ENCODE assay signal across 8 cellular contexts in the genomic region with DNA sequence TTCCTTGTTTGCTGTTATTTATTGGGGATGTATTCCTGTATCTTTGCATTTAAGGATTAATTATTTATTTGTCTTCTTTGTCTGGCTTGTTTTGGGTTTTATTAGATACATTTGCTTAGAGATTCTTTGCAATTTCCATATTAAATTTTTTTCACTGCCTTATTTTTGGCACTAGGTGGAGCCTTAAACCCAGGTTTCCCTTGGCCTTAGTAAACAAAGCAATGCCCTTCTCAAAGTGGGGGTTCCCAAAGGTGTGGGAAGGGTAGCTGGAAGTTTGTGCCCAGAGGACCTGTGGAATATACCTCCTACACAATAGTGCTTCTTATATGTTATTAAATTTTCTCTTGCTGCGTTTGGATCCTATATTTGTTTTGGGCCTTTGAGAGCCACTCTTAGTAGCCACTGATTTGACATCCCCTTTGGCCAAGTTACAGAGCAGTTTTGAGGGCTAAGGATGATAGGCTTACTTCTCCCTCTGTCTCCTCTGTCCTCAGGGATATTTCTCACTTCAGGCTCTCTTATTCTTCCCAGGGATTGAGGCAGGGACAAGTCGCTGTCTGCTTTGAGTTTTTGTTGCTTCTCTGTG.
DNase-seq lines count a peak whose midpoint lies in the region; ATAC-seq and TF ChIP-seq lines count a peak whose summit lies in the region.

No MANE protein-coding gene starts in this region.

- H3K27me3 ChIP-seq in H7 (ENCODE audit: control insufficient read depth, insufficient read depth, low read length) (no peaks in the 10 kb centered on the region), PC-3 (ENCODE audit: low read length) (no peaks in the 10 kb centered on the region), osteoblast (ENCODE audit: insufficient read depth, low read length) (no peaks in the 10 kb centered on the region)

- no peak overlapping the region for H3K27ac Mint-ChIP-seq in Calu3 (ENCODE audit: unreplicated experiment)

- TF ChIP-seq CTCF in Calu3 (IDR thresholded peaks at IDR 0.05; ENCODE audit: unreplicated experiment) (peak; percentile 48), PC-3 (conservative IDR thresholded peaks at IDR 0.05; ENCODE audit: low read depth, low read length) (peak; percentile 99), osteoblast (IDR thresholded peaks at IDR 0.05; ENCODE audit: extremely low read depth, low read depth, low read length) (peak; percentile 65)

- POLR2A ChIA-PET in PC-3 (lab: Charles Lee; ENCODE audit: unreplicated experiment) = no interaction called here

- H2AFZ ChIP-seq in PC-3 (ENCODE audit: low read length) (no peak overlapping the region), osteoblast (ENCODE audit: low read length) (no peak overlapping the region)

- BruUV-seq in Calu3 (replicated peaks; lab: Mats Ljungman, UMichigan) (no TSS peak), PC-3 (replicated peaks; lab: Mats Ljungman, UMichigan) (no TSS peak)

- H3K4me3 ChIP-seq in H7 (ENCODE audit: insufficient read depth, low read depth, low read length) = no peak overlapping the region
- no peak overlapping the region for H3K4me3 ChIP-seq in PC-3 (ENCODE audit: low read length)
- no peak overlapping the region for H3K4me3 ChIP-seq in osteoblast (ENCODE audit: insufficient read depth, low read length)

- intact Hi-C loops in Calu3 (cut with micrococcal nuclease; ENCODE audit: unreplicated experiment) (loop anchor here (1.0 to 5.0 kb wide), 3 partner anchors 213 to 362 kb away; no protein-coding TSS in a partner anchor), PC-3 (cut with micrococcal nuclease) (loop anchor here (1.0 to 5.0 kb wide), 5 partner anchors 97 to 532 kb away; partner anchors contain the start of gene ITGB1)

- CTCF ChIA-PET in Calu3 (lab: Charles Lee) = interaction anchor here (1.0 kb wide), 1 partner anchor 213 kb away, joined by 5 read pairs; no protein-coding TSS in a partner anchor
- CTCF ChIA-PET in PC-3 (lab: Charles Lee) = interaction anchor here (0.5 to 0.8 kb wide), 3 partner anchors 112 to 287 kb away, joined by 3 to 4 read pairs (median 3); no protein-coding TSS in a partner anchor

- no peaks in the 10 kb centered on the region for H3K36me3 Mint-ChIP-seq in Calu3 (ENCODE audit: insufficient read depth, unreplicated experiment)

- peaks cover 17% of the 10 kb centered on the region for H3K4me1 Mint-ChIP-seq in Calu3 (ENCODE audit: low read depth, unreplicated experiment)

- H4K20me1 ChIP-seq in PC-3 (ENCODE audit: low read length) = no peaks in the 10 kb centered on the region
- no peaks in the 10 kb centered on the region for H4K20me1 ChIP-seq in osteoblast (ENCODE audit: insufficient read depth, low read length)

- H3K27ac ChIP-seq in PC-3 (ENCODE audit: low read length) = no peak overlapping the region
- H3K27ac ChIP-seq in osteoblast (ENCODE audit: low read depth, low read length) = no peak overlapping the region

- no peaks in the 10 kb centered on the region for H3K27me3 Mint-ChIP-seq in Calu3 (ENCODE audit: unreplicated experiment)

- no peaks in the 10 kb centered on the region for H3K9me2 ChIP-seq in PC-3 (replicated peaks; ENCODE audit: low read length)

- no peak overlapping the region for H3K4me3 Mint-ChIP-seq in Calu3 (ENCODE audit: low read depth, unreplicated experiment)

- H3K9me3 ChIP-seq in PC-3 (ENCODE audit: low read length) = no peaks in the 10 kb centered on the region
- no peaks in the 10 kb centered on the region for H3K9me3 ChIP-seq in osteoblast (ENCODE audit: low read depth, low read length)

- H3K4me2 ChIP-seq in PC-3 (ENCODE audit: low read length) (no peak overlapping the region), osteoblast (ENCODE audit: insufficient read depth, low read length) (no peak overlapping the region)

- no peak overlapping the region for H3K9ac ChIP-seq in PC-3 (ENCODE audit: low read length)

- peak; percentile 23 for DNase-seq in Calu3
- DNase-seq in H7 = peak; percentile 28
- peak; percentile 73 for DNase-seq in PC-3
- peak; percentile 39 to 64 for DNase-seq in erythroblast (lab: John Stamatoyannopoulos, UW)
- no peak for DNase-seq in osteoblast (ENCODE audit: insufficient read length, low spot score, missing footprints)
- no peak for DNase-seq in cerebellar nuclear complex (lab: John Stamatoyannopoulos, UW)
- no peak for DNase-seq in activated CD8-positive, alpha-beta memory T cell treated with anti-CD3 and anti-CD28 coated beads for 24 hours
- DNase-seq in NCI-H187 treated with DMSO at 0.1 percent for 48 hours (lab: John Stamatoyannopoulos, UW) = no peak

- ATAC-seq in PC-3 = peak; percentile 73

- no peaks in the 10 kb centered on the region for H3K9me3 Mint-ChIP-seq in Calu3 (ENCODE audit: low read depth, unreplicated experiment)

- H3K79me2 ChIP-seq in PC-3 (ENCODE audit: low read length) (no peaks in the 10 kb centered on the region), osteoblast (ENCODE audit: insufficient read depth, low read length) (no peaks in the 10 kb centered on the region)

- no peaks in the 10 kb centered on the region for H3K4me1 ChIP-seq in PC-3 (ENCODE audit: insufficient read depth, low read length)
- H3K4me1 ChIP-seq in osteoblast (ENCODE audit: insufficient read depth, low read length) = no peaks in the 10 kb centered on the region

- H3K36me3 ChIP-seq in H7 (replicated peaks; ENCODE audit: control insufficient read depth, insufficient read depth, low read length) (no peaks in the 10 kb centered on the region), PC-3 (ENCODE audit: low read depth, low read length) (no peaks in the 10 kb centered on the region), osteoblast (ENCODE audit: insufficient read depth, low read length) (no peaks in the 10 kb centered on the region)

- no peaks in the 10 kb centered on the region for H3F3A ChIP-seq in PC-3 (ENCODE audit: low read length, unreplicated experiment)

- TF ChIP-seq POLR2A in erythroblast (IDR thresholded peaks at IDR 0.05; ENCODE audit: low read length) = no peak

Comparison
In these comparisons a context has a peak if more than half of its experiments do, and no peak if none do; other contexts are left out.
1. DNase-seq: peak in Calu3 (single experiment), H7 (single experiment), PC-3 (single experiment) and erythroblast (2 of 2); none in osteoblast (single experiment), cerebellar nuclear complex (0 of 2), activated CD8-positive, alpha-beta memory T cell treated with anti-CD3 and anti-CD28 coated beads for 24 hours (single experiment) and NCI-H187 treated with DMSO at 0.1 percent for 48 hours (single experiment).
2. CTCF ChIP-seq: peak in every context shown above with its lines; median percentile 99 in PC-3; 65 in osteoblast; 48 in Calu3.